In genomic region chr14:100640481-100641273, GRCh38 we compare ENCODE assay signal across 8 cellular contexts. TPM values are rescaled to one million over a fixed set of nuclear protein-coding genes. Genes with fewer than 3 reads are reported as not detected.
DNase-seq lines count a peak whose midpoint lies in the region; ATAC-seq and TF ChIP-seq lines count a peak whose summit lies in the region.

No MANE protein-coding gene starts in this region.

- H3K4me1 Mint-ChIP-seq in activated naive CD8-positive, alpha-beta T cell (ENCODE audit: low read depth), result peaks cover 56% of the 10 kb centered on the region
- H3K4me1 Mint-ChIP-seq in nephron progenitor cell, result peaks cover 15% of the 10 kb centered on the region

- TF ChIP-seq CTCF in nephron progenitor cell (IDR thresholded peaks at IDR 0.05), result no peak

- no peak overlapping the region for H2BK12ac ChIP-seq in trophoblast cell (ENCODE audit: low read length)

- H3K9me3 Mint-ChIP-seq in activated naive CD8-positive, alpha-beta T cell (ENCODE audit: low read depth), result no peaks in the 10 kb centered on the region
- H3K9me3 Mint-ChIP-seq in nephron progenitor cell, result peaks cover 3% of the 10 kb centered on the region

- no peak overlapping the region for H2AFZ ChIP-seq in trophoblast cell (ENCODE audit: insufficient read depth, low read length, poor library complexity)

- H3K4me1 ChIP-seq in trophoblast cell (ENCODE audit: control insufficient read depth in 1 of 2, insufficient read depth in 2 of 2, low read length in 2 of 2), result peaks cover 0 to 2% of the 10 kb centered on the region in 2 experiments

- no peaks in the 10 kb centered on the region for H3K9me3 ChIP-seq in trophoblast cell (ENCODE audit: insufficient read depth, low read depth, low read length)

- H3K36me3 Mint-ChIP-seq in activated naive CD8-positive, alpha-beta T cell, result no peaks in the 10 kb centered on the region
- no peaks in the 10 kb centered on the region for H3K36me3 Mint-ChIP-seq in nephron progenitor cell (ENCODE audit: low read depth)

- WGBS in trophoblast cell (ENCODE audit: extremely low coverage, insufficient coverage, insufficient read length), result no CpG with 5 or more reads among the region's 20 CpGs

- H3K18ac ChIP-seq in trophoblast cell (ENCODE audit: low read length), result no peak overlapping the region

- H4K12ac ChIP-seq in trophoblast cell (ENCODE audit: low read depth, low read length), result no peak overlapping the region

- ATAC-seq in GM18519 (IDR thresholded peaks at IDR 0.05; ENCODE audit: low FRiP score, unreplicated experiment) (peak; percentile 92), HG02943 (IDR thresholded peaks at IDR 0.05; ENCODE audit: low read depth, unreplicated experiment) (peak; percentile 89)

- H4K8ac ChIP-seq in trophoblast cell (ENCODE audit: low read depth, low read length), result no peak overlapping the region

- H3K4ac ChIP-seq in trophoblast cell (ENCODE audit: low read depth, low read length), result no peak overlapping the region

- no peak overlapping the region for H2BK5ac ChIP-seq in trophoblast cell (ENCODE audit: low read depth, low read length, poor library complexity)

- DNase-seq in T follicular helper cell (ENCODE audit: low read depth), result peak; percentile 29
- peak; percentile 56 to 67 for DNase-seq in stimulated activated CD4-positive, alpha-beta T cell treated with anti-CD3 and anti-CD28 coated beads, Interleukin-4, amount 100 ng/mL, for 48 hours (ENCODE audit: low read depth in 2 of 2)
- no peak for DNase-seq in DMS53 (lab: John Stamatoyannopoulos, UW)
- no peak for DNase-seq in trophoblast cell
- no peak for DNase-seq in nephron progenitor cell

- no peak overlapping the region for H3K4me2 ChIP-seq in trophoblast cell (ENCODE audit: low read length)

- no peak overlapping the region for H3K4me3 ChIP-seq in trophoblast cell (ENCODE audit: low read depth, low read length)

- peak overlapping the region; percentile 88 for H3K27ac Mint-ChIP-seq in activated naive CD8-positive, alpha-beta T cell
- H3K27ac Mint-ChIP-seq in nephron progenitor cell, result no peak overlapping the region

- no peaks in the 10 kb centered on the region for H3K79me2 ChIP-seq in trophoblast cell (ENCODE audit: control insufficient read depth, insufficient read depth, low read length, poor library complexity)

- H4K91ac ChIP-seq in trophoblast cell (ENCODE audit: low read depth, low read length), result no peak overlapping the region

- no peak overlapping the region for H3K14ac ChIP-seq in trophoblast cell (ENCODE audit: low read length)

- no peak overlapping the region for H3K23ac ChIP-seq in trophoblast cell (ENCODE audit: low read length)

- no peak overlapping the region for H2AK5ac ChIP-seq in trophoblast cell (ENCODE audit: low read length)

- no peaks in the 10 kb centered on the region for H3K27me3 Mint-ChIP-seq in activated naive CD8-positive, alpha-beta T cell
- H3K27me3 Mint-ChIP-seq in nephron progenitor cell (ENCODE audit: low read depth, poor library complexity), result peaks cover 15% of the 10 kb centered on the region

- H2BK120ac ChIP-seq in trophoblast cell (ENCODE audit: insufficient read depth, low read length, poor library complexity), result no peak overlapping the region

- no peaks in the 10 kb centered on the region for H3K36me3 ChIP-seq in trophoblast cell (ENCODE audit: control insufficient read depth in 1 of 2, insufficient read depth in 2 of 2, low read length in 2 of 2)

- peak overlapping the region; percentile 81 for H3K4me3 Mint-ChIP-seq in activated naive CD8-positive, alpha-beta T cell
- H3K4me3 Mint-ChIP-seq in nephron progenitor cell, result no peak overlapping the region

- H3K9ac ChIP-seq in trophoblast cell (ENCODE audit: low read length), result no peak overlapping the region

- H3K27ac ChIP-seq in trophoblast cell (ENCODE audit: low read depth, low read length), result no peak overlapping the region

- H3K27me3 ChIP-seq in trophoblast cell (ENCODE audit: insufficient read depth, low read length), result no peaks in the 10 kb centered on the region

- H3K79me1 ChIP-seq in trophoblast cell (ENCODE audit: low read length), result no peaks in the 10 kb centered on the region

RNA-seq across cellular contexts. Expression of gene BEGAIN, which starts 53.5 kb away (rescaled TPM):
- polyA plus RNA-seq in trophoblast cell (2013), result 0.01 TPM in 1 of 2 replicates, not detected in the other

Comparison
In these comparisons a context has a peak if more than half of its experiments do, and no peak if none do; other contexts are left out.
1. DNase-seq: peak in T follicular helper cell (single experiment) and stimulated activated CD4-positive, alpha-beta T cell treated with anti-CD3 and anti-CD28 coated beads, Interleukin-4, amount 100 ng/mL, for 48 hours (2 of 2); none in DMS53 (single experiment), trophoblast cell (0 of 2) and nephron progenitor cell (single experiment).